Comparison of ENCODE assay signal across 9 cellular contexts in the genomic region with DNA sequence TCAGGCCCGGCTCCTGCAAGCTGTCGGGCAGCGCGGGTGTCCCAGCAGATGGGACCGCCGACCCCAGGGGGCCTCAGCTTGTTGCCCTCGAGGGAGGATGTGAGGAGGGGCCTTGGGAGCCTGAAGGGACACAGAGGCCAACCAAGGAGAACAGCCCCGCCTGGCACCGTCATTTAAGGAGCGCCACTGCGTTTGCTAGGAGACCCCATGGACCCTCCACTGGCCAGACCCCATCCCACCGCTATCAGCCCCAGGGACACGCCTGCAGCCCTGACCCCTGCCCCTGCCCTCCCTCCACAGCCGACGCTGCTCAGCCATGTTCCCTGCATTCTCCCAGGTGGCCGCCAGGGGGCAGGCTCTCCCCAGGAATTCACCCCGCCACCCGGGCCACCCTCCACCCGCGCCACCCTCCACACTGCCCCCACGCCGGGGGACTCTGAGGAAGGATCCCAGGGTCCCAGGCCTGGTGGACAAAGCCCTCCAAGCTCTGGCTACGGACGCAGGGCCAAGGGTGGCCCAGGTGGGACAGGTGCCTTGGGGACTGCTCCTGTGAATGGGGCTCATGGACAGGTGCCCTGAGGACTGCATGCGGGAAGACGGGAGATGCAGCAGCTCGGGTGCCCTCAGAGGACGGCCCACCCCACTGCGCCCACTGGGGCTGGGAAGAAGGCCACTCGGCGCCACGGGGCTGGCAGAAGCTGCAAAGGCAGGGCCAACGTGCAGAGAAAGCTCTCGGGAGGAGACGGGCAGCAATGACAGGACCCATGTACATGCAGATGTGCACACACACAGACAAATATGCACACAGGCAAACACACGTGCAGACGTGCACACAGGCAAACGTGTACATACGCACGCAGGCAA. TPM values are rescaled to one million over a fixed set of nuclear protein-coding genes. Genes with fewer than 3 reads are reported as not detected.
DNase-seq lines count a peak whose midpoint lies in the region; ATAC-seq and TF ChIP-seq lines count a peak whose summit lies in the region.
"Had no signal": no experiment of that assay in that cellular context is flagged by ENCODE, and none has a peak within 500 bp of the region (broad histone marks: within the 10 kb centered on the region; RNA-seq: fewer than 3 reads in every experiment).

No MANE protein-coding gene starts in this region.

- H3K4me1 Mint-ChIP-seq in endodermal cell, result peaks cover 2% of the 10 kb centered on the region
- peaks cover 6 to 21% (median 16%) of the 10 kb centered on the region in 4 donors for H3K4me1 Mint-ChIP-seq in naive thymus-derived CD8-positive, alpha-beta T cell
- peaks cover 27 to 31% of the 10 kb centered on the region in 2 donors for H3K4me1 Mint-ChIP-seq in stimulated activated naive B cell treated with anti-CD40 and anti-IgM and Interleukin-4, amounts not matched to agents 10 μg/mL and 1 μg/mL and 100 μg/mL, for 72 hours

- no peaks in the 10 kb centered on the region for H3K9me3 Mint-ChIP-seq in endodermal cell
- H3K9me3 Mint-ChIP-seq in naive thymus-derived CD8-positive, alpha-beta T cell, result no peaks in the 10 kb centered on the region
- no peaks in the 10 kb centered on the region for H3K9me3 Mint-ChIP-seq in stimulated activated naive B cell treated with anti-CD40 and anti-IgM and Interleukin-4, amounts not matched to agents 10 μg/mL and 1 μg/mL and 100 μg/mL, for 72 hours

- ATAC-seq in naive thymus-derived CD8-positive, alpha-beta T cell, result peak; percentile 95 to 97
- ATAC-seq in stimulated activated naive B cell treated with anti-CD40 and anti-IgM and Interleukin-4, amounts not matched to agents 10 μg/mL and 1 μg/mL and 100 μg/mL, for 72 hours (replicated peaks), result peak; percentile 88 to 90
- ATAC-seq in HG03039 (IDR thresholded peaks at IDR 0.05; ENCODE audit: unreplicated experiment), result no peak

- no peaks in the 10 kb centered on the region; the same call in 1 of the 2 replicates for H4K20me1 ChIP-seq in MM.1S (ENCODE audit: insufficient read depth, low read length)

- no peaks in the 10 kb centered on the region for H3F3A ChIP-seq in MM.1S (ENCODE audit: insufficient read depth, low read length)

- H3K36me3 Mint-ChIP-seq in endodermal cell (ENCODE audit: low read depth), result peaks cover 27% of the 10 kb centered on the region
- H3K36me3 Mint-ChIP-seq in naive thymus-derived CD8-positive, alpha-beta T cell, result peaks cover 0 to 25% (median 3%) of the 10 kb centered on the region in 3 donors
- peaks cover 27 to 44% of the 10 kb centered on the region in 2 donors for H3K36me3 Mint-ChIP-seq in stimulated activated naive B cell treated with anti-CD40 and anti-IgM and Interleukin-4, amounts not matched to agents 10 μg/mL and 1 μg/mL and 100 μg/mL, for 72 hours
- H3K36me3 Mint-ChIP-seq: activated naive CD8-positive, alpha-beta T cell had no signal

- peak; percentile 68 for DNase-seq in GM06990 (ENCODE audit: extremely low read depth, insufficient read length)
- peak; percentile 24 for DNase-seq in MM.1S
- peak; percentile 43 to 49 for DNase-seq in activated CD8-positive, alpha-beta memory T cell treated with anti-CD3 and anti-CD28 coated beads for 4 hours (ENCODE audit: low read depth in 2 of 2)
- peak; percentile 90 for DNase-seq in endodermal cell
- peak; percentile 57 to 87 (median 77) for DNase-seq in naive thymus-derived CD8-positive, alpha-beta T cell
- DNase-seq in stimulated activated naive B cell treated with anti-CD40 and anti-IgM and Interleukin-4, amounts not matched to agents 10 μg/mL and 1 μg/mL and 100 μg/mL, for 72 hours, result peak; percentile 54
- DNase-seq in SHP77 treated with DMSO at 0.1 percent for 48 hours (lab: John Stamatoyannopoulos, UW), result no peak

- no peaks in the 10 kb centered on the region for H3K4me1 ChIP-seq in MM.1S (ENCODE audit: low read length)
- no peaks in the 10 kb centered on the region for H3K4me1 ChIP-seq in endodermal cell (ENCODE audit: control insufficient read depth, insufficient read depth, low read length)

- H3K36me3 ChIP-seq in GM06990 (ENCODE audit: control insufficient read depth, insufficient read depth, low read length), result peaks cover 13% of the 10 kb centered on the region
- no peaks in the 10 kb centered on the region for H3K36me3 ChIP-seq in MM.1S (replicated peaks; ENCODE audit: insufficient read depth, low read length)
- H3K36me3 ChIP-seq in endodermal cell (ENCODE audit: control insufficient read depth, insufficient read depth, low read length), result peaks cover 24% of the 10 kb centered on the region

- H3K27me3 ChIP-seq in GM06990 (replicated peaks; ENCODE audit: control insufficient read depth, insufficient read depth, low read length), result no peaks in the 10 kb centered on the region
- H3K27me3 ChIP-seq in MM.1S (replicated peaks; ENCODE audit: insufficient read depth, low read length), result no peaks in the 10 kb centered on the region
- no peaks in the 10 kb centered on the region for H3K27me3 ChIP-seq in endodermal cell (ENCODE audit: control insufficient read depth, insufficient read depth, low read length, poor library complexity, severe bottlenecking)

- H3K27me3 Mint-ChIP-seq in endodermal cell (ENCODE audit: insufficient read depth), result no peaks in the 10 kb centered on the region
- no peaks in the 10 kb centered on the region for H3K27me3 Mint-ChIP-seq in naive thymus-derived CD8-positive, alpha-beta T cell
- H3K27me3 Mint-ChIP-seq in stimulated activated naive B cell treated with anti-CD40 and anti-IgM and Interleukin-4, amounts not matched to agents 10 μg/mL and 1 μg/mL and 100 μg/mL, for 72 hours, result no peaks in the 10 kb centered on the region
- H3K27me3 Mint-ChIP-seq: activated naive CD8-positive, alpha-beta T cell had no signal

- POLR2A ChIA-PET in naive thymus-derived CD8-positive, alpha-beta T cell (lab: Charles Lee), result interaction anchor here (1.2 to 2.1 kb wide), 5 partner anchors 22 to 159 kb away, joined by 3 to 8 read pairs (median 5); a partner anchor contains a TSS

- H3K9me2 ChIP-seq in MM.1S (replicated peaks; ENCODE audit: insufficient read depth, low read length), result no peaks in the 10 kb centered on the region

- TF ChIP-seq CTCF in GM06990 (IDR thresholded peaks at IDR 0.05; ENCODE audit: insufficient read depth, low read length, poor library complexity, severe bottlenecking) (peak; percentile 85), MM.1S (IDR thresholded peaks at IDR 0.05; ENCODE audit: low read length) (peak; percentile 97), endodermal cell (conservative IDR thresholded peaks at IDR 0.05) (peak; percentile 97)

- no peak overlapping the region for H2AFZ ChIP-seq in MM.1S (ENCODE audit: low read length)

- H3K9me3 ChIP-seq in MM.1S (replicated peaks; ENCODE audit: insufficient read depth, low read length) (no peaks in the 10 kb centered on the region), endodermal cell (ENCODE audit: control insufficient read depth, low read length) (no peaks in the 10 kb centered on the region)

- 60 to 77% methylated on average over 21 to 40 of the region's 40 CpGs for WGBS in endodermal cell (ENCODE audit: insufficient coverage in 1 of 2, insufficient read length in 1 of 2), 2 experiments

- H3K79me2 ChIP-seq in MM.1S (ENCODE audit: low read length), result no peaks in the 10 kb centered on the region

- no peak overlapping the region for H3K4me3 ChIP-seq in GM06990 (replicated peaks; ENCODE audit: low read depth, low read length)
- H3K4me3 ChIP-seq in MM.1S (ENCODE audit: low read length), result no peak overlapping the region
- H3K4me3 ChIP-seq in endodermal cell (ENCODE audit: low read length), result no peak overlapping the region

- H3K4me2 ChIP-seq in MM.1S (ENCODE audit: low read depth, low read length), result no peak overlapping the region

- no peak overlapping the region for H3K4me3 Mint-ChIP-seq in endodermal cell
- no peak overlapping the region for H3K4me3 Mint-ChIP-seq in naive thymus-derived CD8-positive, alpha-beta T cell
- H3K4me3 Mint-ChIP-seq in stimulated activated naive B cell treated with anti-CD40 and anti-IgM and Interleukin-4, amounts not matched to agents 10 μg/mL and 1 μg/mL and 100 μg/mL, for 72 hours, result peak overlapping the region in 1 of 2 donors; percentile 43
- H3K4me3 Mint-ChIP-seq: activated naive CD8-positive, alpha-beta T cell had no signal

- H3K27ac ChIP-seq in MM.1S (ENCODE audit: low read length) (no peak overlapping the region), endodermal cell (ENCODE audit: low read depth, low read length) (no peak overlapping the region)

- H3K9ac ChIP-seq in MM.1S (ENCODE audit: low read length) (no peak overlapping the region), endodermal cell (ENCODE audit: extremely low read depth, low read length, poor library complexity, severe bottlenecking) (no peak overlapping the region)

- peak overlapping the region; percentile 78 for H3K27ac Mint-ChIP-seq in endodermal cell
- H3K27ac Mint-ChIP-seq in naive thymus-derived CD8-positive, alpha-beta T cell, result peak overlapping the region in 2 of 10 donors; percentile 25 to 32
- H3K27ac Mint-ChIP-seq in stimulated activated naive B cell treated with anti-CD40 and anti-IgM and Interleukin-4, amounts not matched to agents 10 μg/mL and 1 μg/mL and 100 μg/mL, for 72 hours, result no peak overlapping the region
- H3K27ac Mint-ChIP-seq: activated naive CD8-positive, alpha-beta T cell had no signal

RNA-seq across cellular contexts. Expression of a gene that starts 34.4 kb away (rescaled TPM):
- 10 to 100 TPM; 43.5 to 51.5 TPM for total RNA-seq in endodermal cell
- polyA plus RNA-seq in endodermal cell (2013, experiment 1 of 2), result 25.0 TPM
- 23.0 TPM for polyA plus RNA-seq in endodermal cell (2013, experiment 2 of 2)
- total RNA-seq in naive thymus-derived CD8-positive, alpha-beta T cell, result 10 to 100 TPM; 30.6 to 32.0 TPM
- polyA plus RNA-seq in naive thymus-derived CD8-positive, alpha-beta T cell, result 10 to 100 TPM in 1 of 3 donors, 1 to 10 TPM in 2; 3.9 to 10.1 (median 7.4) TPM

RNA-seq across cellular contexts. Expression of a gene that starts 39.3 kb away (rescaled TPM):
- total RNA-seq in endodermal cell, result 10 to 100 TPM; 31.5 to 33.5 TPM
- 26.1 TPM for polyA plus RNA-seq in endodermal cell (2013, experiment 1 of 2)
- 24.7 TPM for polyA plus RNA-seq in endodermal cell (2013, experiment 2 of 2)
- 10 to 100 TPM; 42.6 to 54.1 TPM for total RNA-seq in naive thymus-derived CD8-positive, alpha-beta T cell
- 10 to 100 TPM in 1 of 3 donors, 1 to 10 TPM in 2; 6.9 to 20.4 (median 9.3) TPM for polyA plus RNA-seq in naive thymus-derived CD8-positive, alpha-beta T cell

RNA-seq across cellular contexts. Expression of a gene that starts 42.3 kb away (rescaled TPM):
- 10 to 100 TPM; 15.7 to 25.9 TPM for total RNA-seq in endodermal cell
- 6.2 TPM for polyA plus RNA-seq in endodermal cell (2013, experiment 1 of 2)
- 3.4 TPM for polyA plus RNA-seq in endodermal cell (2013, experiment 2 of 2)
- 10 to 100 TPM; 13.0 TPM for total RNA-seq in naive thymus-derived CD8-positive, alpha-beta T cell
- polyA plus RNA-seq in naive thymus-derived CD8-positive, alpha-beta T cell, result 10 to 100 TPM in 1 of 3 donors, 1 to 10 TPM in 2; 5.2 to 11.1 (median 8.9) TPM

RNA-seq across cellular contexts. Expression of a gene that starts 59.2 kb away (rescaled TPM):
- under 1 TPM; 0.29 to 0.42 TPM for total RNA-seq in endodermal cell
- polyA plus RNA-seq in endodermal cell (2013, experiment 1 of 2), result 0.39 TPM
- polyA plus RNA-seq in endodermal cell (2013, experiment 2 of 2), result 0.25 TPM
- 10 to 100 TPM; 18.5 to 19.1 TPM for total RNA-seq in naive thymus-derived CD8-positive, alpha-beta T cell
- polyA plus RNA-seq in naive thymus-derived CD8-positive, alpha-beta T cell, result 10 to 100 TPM; 11.7 to 26.9 (median 23.9) TPM
